Comparison of ENCODE assay signal across 8 cellular contexts in genomic region chr7:139767561-139767982, GRCh38. TPM values are rescaled to one million over a fixed set of nuclear protein-coding genes. Genes with fewer than 3 reads are reported as not detected.
A peak's percentile ranks its signal among the peaks of the same experiment; 100 is the strongest.
DNase-seq lines count a peak whose midpoint lies in the region; ATAC-seq and TF ChIP-seq lines count a peak whose summit lies in the region.

No MANE protein-coding gene starts in this region.

- H3K4me3 ChIP-seq in GM12864 (ENCODE audit: low read depth, low read length), result no peak overlapping the region

- intact Hi-C loops in posterior vena cava (cut with DNase I), result no loop called here

- TF ChIP-seq CTCF in GM12864 (IDR thresholded peaks at IDR 0.05; ENCODE audit: low read depth, low read length, missing control alignments), result no peak

- DNase-seq in GM12864 (ENCODE audit: low read depth) (peak; percentile 68), islet precursor cell (peak; percentile 22), NCI-H748 (lab: John Stamatoyannopoulos, UW; ENCODE audit: unreplicated experiment) (no peak), H4 (ENCODE audit: low spot score) (no peak), NCI-H187 (lab: John Stamatoyannopoulos, UW) (no peak), posterior vena cava (ENCODE audit: low spot score) (no peak)

- ATAC-seq in GM21381 (IDR thresholded peaks at IDR 0.05; ENCODE audit: unreplicated experiment) (peak; percentile 86), HG03571 (IDR thresholded peaks at IDR 0.05; ENCODE audit: unreplicated experiment) (peak; percentile 86)

RNA-seq across cellular contexts. Expression of gene HIPK2, which starts 10.2 kb away (rescaled TPM):
- total RNA-seq in H4 (2014; rRNA removed; shearing (Covaris generic)), result 12.5 and 15.4 TPM in 2 replicates
- total RNA-seq in posterior vena cava, result 10 to 100 TPM; 46.5 to 67.6 TPM

Comparison
In these comparisons a context has a peak if more than half of its experiments do, and no peak if none do; other contexts are left out.
1. DNase-seq: peak in GM12864 (single experiment) and islet precursor cell (single experiment); none in NCI-H748 (single experiment), H4 (single experiment), NCI-H187 (0 of 2) and posterior vena cava (single experiment).